In genomic region chr17:48605991-48606891, GRCh38 we compare ENCODE assay signal across 1 cellular context.
TF ChIP-seq lines count a peak whose summit lies in the region.

No MANE protein-coding gene starts in this region.

TF ChIP-seq in HEK293, 187 proteins besides CTCF, POLR2A, EP300 and RAD21 (continued from another document):
- no peak for TF ChIP-seq ZNF274 (IDR thresholded peaks at IDR 0.05; ENCODE audit: low read length)
- no peak for TF ChIP-seq ZNF274 (tag by site-specific recombination; IDR thresholded peaks at IDR 0.05; ENCODE audit: borderline replicate concordance)
- TF ChIP-seq ZNF280D (tag by site-specific recombination; IDR thresholded peaks at IDR 0.05): no peak
- no peak for TF ChIP-seq KLF10 (tag by site-specific recombination; IDR thresholded peaks at IDR 0.05)
- peak; percentile 87 for TF ChIP-seq ZNF18 (tag by site-specific recombination; IDR thresholded peaks at IDR 0.05)
- no peak for TF ChIP-seq ZIC2 (tag by site-specific recombination; IDR thresholded peaks at IDR 0.05)
- no peak for TF ChIP-seq ZNF777 (tag by site-specific recombination; IDR thresholded peaks at IDR 0.05; ENCODE audit: borderline replicate concordance)
- peak; percentile 50; the same call in 1 of the 2 replicates for TF ChIP-seq ZNF600 (tag by site-specific recombination; IDR thresholded peaks at IDR 0.05)
- TF ChIP-seq ZNF426 (tag by site-specific recombination; IDR thresholded peaks at IDR 0.05): no peak
- TF ChIP-seq ZNF449 (tag by site-specific recombination; IDR thresholded peaks at IDR 0.05): no peak
- no peak for TF ChIP-seq ZNF169 (tag by site-specific recombination; IDR thresholded peaks at IDR 0.05)
- TF ChIP-seq ZBTB8A (tag by site-specific recombination; IDR thresholded peaks at IDR 0.05): 0 out of 2 replicates have a peak, but pooled peaks have one; percentile 18
- TF ChIP-seq PRDM4 (tag by site-specific recombination; IDR thresholded peaks at IDR 0.05): no peak
- TF ChIP-seq ZNF792 (tag by site-specific recombination; IDR thresholded peaks at IDR 0.05): no peak
- no peak for TF ChIP-seq ZNF138 (tag by site-specific recombination; IDR thresholded peaks at IDR 0.05; ENCODE audit: borderline replicate concordance)
- TF ChIP-seq SETDB1 (IDR thresholded peaks at IDR 0.05; ENCODE audit: insufficient read length, low read length): no peak
- no peak for TF ChIP-seq ZBTB20 (tag by site-specific recombination; IDR thresholded peaks at IDR 0.05)
- no peak for TF ChIP-seq ZBTB7A (tag by site-specific recombination; IDR thresholded peaks at IDR 0.05; ENCODE audit: low read depth)
- TF ChIP-seq ZNF248 (tag by site-specific recombination; IDR thresholded peaks at IDR 0.05): no peak
